27 cellular contexts compared by ENCODE assay signal in the genomic region with DNA sequence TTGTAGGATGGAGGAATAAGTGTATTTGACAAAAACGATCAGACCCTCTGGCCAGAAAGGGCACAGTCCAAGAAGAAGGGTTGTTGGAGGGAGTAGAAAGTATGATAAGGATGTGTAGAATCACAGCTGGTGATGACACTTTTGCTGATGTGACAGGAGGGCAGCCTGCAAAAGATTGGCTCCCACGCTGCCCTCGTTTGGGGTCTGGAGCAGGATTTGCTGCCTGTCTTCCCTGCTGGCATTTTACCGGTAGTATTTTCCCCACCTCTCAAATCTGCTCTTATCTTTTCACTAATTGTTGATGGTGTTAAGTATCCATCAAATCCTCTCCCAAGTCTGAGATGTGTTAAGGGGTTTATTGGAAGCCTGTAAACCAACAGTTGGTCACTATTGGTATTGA.
DNase-seq lines count a peak whose midpoint lies in the region; ATAC-seq and TF ChIP-seq lines count a peak whose summit lies in the region.
"Had no signal": no experiment of that assay in that cellular context is flagged by ENCODE, and none has a peak within 500 bp of the region (broad histone marks: within the 10 kb centered on the region; RNA-seq: fewer than 3 reads in every experiment).

No MANE protein-coding gene starts in this region.

- POLR2A ChIA-PET in HEK293 (lab: Yijun Ruan, JAX) = no interaction called here

- H3K4me1 Mint-ChIP-seq in activated T-helper 17 cell treated with anti-CD3 and anti-CD28 coated beads, Interleukin-2, amount 50 U/mL, for 72 hours = peaks cover 15% of the 10 kb centered on the region
- H3K4me1 Mint-ChIP-seq in nephron progenitor cell (peaks cover 99% of the 10 kb centered on the region), Calu3 (ENCODE audit: low read depth, unreplicated experiment) (no peaks in the 10 kb centered on the region)

- H3K4me1 ChIP-seq in BLaER1 (peaks cover 100% of the 10 kb centered on the region), HEK293 (ENCODE audit: control insufficient read depth, insufficient read depth, low read length) (peaks cover 52% of the 10 kb centered on the region), mammary epithelial cell (ENCODE audit: insufficient read depth, low read length) (no peaks in the 10 kb centered on the region)

- H3K27ac ChIP-seq in BLaER1 (peak overlapping the region; percentile 93), HEK293 (ENCODE audit: extremely low read depth, low read depth, low read length) (peak overlapping the region; percentile 81; the same call in 1 of the 2 replicates), mammary epithelial cell (ENCODE audit: insufficient read depth, low read depth, low read length) (no peak overlapping the region)
- H3K27ac ChIP-seq: brain microvascular endothelial cell, ovary, vagina had no signal

- H3K4me3 Mint-ChIP-seq in activated T-helper 17 cell treated with anti-CD3 and anti-CD28 coated beads, Interleukin-2, amount 50 U/mL, for 72 hours = peak overlapping the region; percentile 5
- H3K4me3 Mint-ChIP-seq in nephron progenitor cell (no peak overlapping the region), Calu3 (ENCODE audit: low read depth, unreplicated experiment) (no peak overlapping the region)
- H3K4me3 Mint-ChIP-seq: activated CD8-positive, alpha-beta T cell treated with anti-CD3 and anti-CD28 coated beads for 36 hours; naive thymus-derived CD8-positive, alpha-beta T cell had no signal

- H3K9me3 ChIP-seq in BLaER1 (no peaks in the 10 kb centered on the region), HEK293 (ENCODE audit: control insufficient read depth, insufficient read depth, low read depth, low read length) (no peaks in the 10 kb centered on the region), mammary epithelial cell (replicated peaks; ENCODE audit: insufficient read depth, low read length) (no peaks in the 10 kb centered on the region)
- H3K9me3 ChIP-seq: ovary, testis, vagina had no signal

- H3K4me2 ChIP-seq in BLaER1 (peak overlapping the region; percentile 91), mammary epithelial cell (ENCODE audit: insufficient read depth, low read depth, low read length) (no peak overlapping the region)

- in situ Hi-C loops in G401 (cut with HindIII; ENCODE audit: low sequenced_read_pairs) (no loop called here), mammary epithelial cell (cut with MboI; ENCODE audit: low sequenced_read_pairs in 2 of 2) (loop anchor here in 1 of 2 donors (25.0 kb wide), 1 partner anchor 274 kb away; a partner anchor contains a TSS)

- H3K79me2 ChIP-seq in mammary epithelial cell (ENCODE audit: insufficient read depth, low read length) = no peaks in the 10 kb centered on the region

- CTCF ChIA-PET in HEK293 (lab: Yijun Ruan, JAX) = no interaction called here
- CTCF ChIA-PET in mammary epithelial cell (lab: Charles Lee; ENCODE audit: low non-redundant PET) = no interaction called here
- CTCF ChIA-PET in Calu3 (lab: Charles Lee) = no interaction called here

- H3K27me3 ChIP-seq in BLaER1 (no peaks in the 10 kb centered on the region), mammary epithelial cell (ENCODE audit: insufficient read depth, low read length) (no peaks in the 10 kb centered on the region)
- H3K27me3 ChIP-seq: brain microvascular endothelial cell, ovary, testis, vagina had no signal

- H3K36me3 Mint-ChIP-seq in activated T-helper 17 cell treated with anti-CD3 and anti-CD28 coated beads, Interleukin-2, amount 50 U/mL, for 72 hours (ENCODE audit: low read depth) = peaks cover 8% of the 10 kb centered on the region
- H3K36me3 Mint-ChIP-seq in nephron progenitor cell (ENCODE audit: low read depth) (peaks cover 47% of the 10 kb centered on the region), Calu3 (ENCODE audit: insufficient read depth, unreplicated experiment) (no peaks in the 10 kb centered on the region)

- no peaks in the 10 kb centered on the region for H3K9me3 Mint-ChIP-seq in activated T-helper 17 cell treated with anti-CD3 and anti-CD28 coated beads, Interleukin-2, amount 50 U/mL, for 72 hours
- H3K9me3 Mint-ChIP-seq in nephron progenitor cell (peaks cover 4% of the 10 kb centered on the region), Calu3 (ENCODE audit: low read depth, unreplicated experiment) (no peaks in the 10 kb centered on the region)
- H3K9me3 Mint-ChIP-seq: activated CD8-positive, alpha-beta T cell treated with anti-CD3 and anti-CD28 coated beads for 36 hours; CD4-positive, alpha-beta memory T cell; naive thymus-derived CD8-positive, alpha-beta T cell had no signal

- H3K9ac ChIP-seq in BLaER1 (peak overlapping the region; percentile 76), mammary epithelial cell (ENCODE audit: insufficient read depth, low read length) (no peak overlapping the region)

- peaks cover 66% of the 10 kb centered on the region for H3K36me3 ChIP-seq in BLaER1
- H3K36me3 ChIP-seq in HEK293 (ENCODE audit: control insufficient read depth in 2 of 2, insufficient read depth in 1 of 2, low read length in 2 of 2) = peaks cover 0 to 4% of the 10 kb centered on the region in 2 experiments; a peak in 1 of 3 replicates
- no peaks in the 10 kb centered on the region for H3K36me3 ChIP-seq in mammary epithelial cell (ENCODE audit: insufficient read depth, low read length)
- H3K36me3 ChIP-seq: brain microvascular endothelial cell, ovary, vagina had no signal

- intact Hi-C loops in mammary epithelial cell (cut with micrococcal nuclease) = no loop called here
- intact Hi-C loops in Calu3 (cut with micrococcal nuclease; ENCODE audit: unreplicated experiment) = no loop called here

- dilution Hi-C loops in mammary epithelial cell (cut with HindIII; ENCODE audit: low sequenced_read_pairs) = no loop called here

- peak overlapping the region; percentile 49; the same call in 1 of the 2 replicates for H3K4me3 ChIP-seq in BLaER1
- no peak overlapping the region for H3K4me3 ChIP-seq in HEK293 (ENCODE audit: low read depth, low read length)
- H3K4me3 ChIP-seq in mammary epithelial cell (replicated peaks in 1 of 3; ENCODE audit: insufficient read depth in 1 of 3, low read depth in 2 of 3, low read length in 3 of 3) = no peak overlapping the region
- H3K4me3 ChIP-seq: ovary, testis, vagina had no signal

- 81% methylated on average over 4 of the region's 4 CpGs for WGBS in mammary epithelial cell (ENCODE audit: low coverage, missing lambda C conversion rate)

- no peak overlapping the region for H3K27ac Mint-ChIP-seq in activated T-helper 17 cell treated with anti-CD3 and anti-CD28 coated beads, Interleukin-2, amount 50 U/mL, for 72 hours
- peak overlapping the region; percentile 93 for H3K27ac Mint-ChIP-seq in nephron progenitor cell
- no peak overlapping the region for H3K27ac Mint-ChIP-seq in Calu3 (ENCODE audit: unreplicated experiment)
- H3K27ac Mint-ChIP-seq: activated CD8-positive, alpha-beta T cell treated with anti-CD3 and anti-CD28 coated beads for 36 hours had no signal

- H2AFZ ChIP-seq in mammary epithelial cell (ENCODE audit: low read depth, low read length) = no peak overlapping the region

- BruUV-seq in mammary epithelial cell (replicated peaks; lab: Mats Ljungman, UMichigan) = no TSS peak
- BruUV-seq in Calu3 (replicated peaks; lab: Mats Ljungman, UMichigan) = no TSS peak

- no peak for DNase-seq in nephron progenitor cell
- no peak for DNase-seq in G401 (ENCODE audit: low spot score)
- DNase-seq in mammary epithelial cell = no peak
- no peak for DNase-seq in Calu3
- DNase-seq: activated CD8-positive, alpha-beta T cell treated with anti-CD3 and anti-CD28 coated beads for 36 hours; activated effector memory CD4-positive, alpha-beta T cell treated with Interleukin-2 at 50 U/mL for 16 hours; brain microvascular endothelial cell; CD4-positive, alpha-beta memory T cell; effector CD8-positive, alpha-beta T cell; erythroblast; H7; naive thymus-derived CD8-positive, alpha-beta T cell; NCI-H2107; NCI-H446 treated with DMSO at 0.1 percent for 48 hours; NK-92 treated with Interleukin-12 subunit alpha and Interleukin-12 subunit beta, amount 100 ng/mL, for 24 hours; right cardiac atrium; SHP77 treated with DMSO at 0.1 percent for 48 hours; stimulated activated CD4-positive, alpha-beta T cell treated with anti-CD3 and anti-CD28 coated beads, Interleukin-4, amount 100 ng/mL, for 24 hours; stimulated activated naive CD4-positive, alpha-beta T cell; testis had no signal

- TF ChIP-seq CTCF in HEK293 (tag by site-specific recombination; IDR thresholded peaks at IDR 0.05) (no peak), nephron progenitor cell (IDR thresholded peaks at IDR 0.05) (no peak), mammary epithelial cell (conservative IDR thresholded peaks at IDR 0.05 in 1 of 2, IDR thresholded peaks at IDR 0.05 in 1 of 2; ENCODE audit: extremely low read depth in 1 of 2, insufficient read depth in 1 of 2, low read depth in 1 of 2, low read length in 2 of 2) (no peak), Calu3 (IDR thresholded peaks at IDR 0.05; ENCODE audit: unreplicated experiment) (no peak)

- ATAC-seq in activated T-helper 17 cell treated with anti-CD3 and anti-CD28 coated beads, Interleukin-2, amount 50 U/mL, for 72 hours (replicated peaks) = no peak
- ATAC-seq in HG02642 (IDR thresholded peaks at IDR 0.05; ENCODE audit: poor library complexity, unreplicated experiment) = no peak
- ATAC-seq: activated CD4-positive, CD25-positive, alpha-beta regulatory T cell treated with anti-CD3 and anti-CD28 coated beads, Interleukin-2, amount 50 U/mL, for 24 hours; activated CD8-positive, alpha-beta T cell treated with anti-CD3 and anti-CD28 coated beads for 36 hours; naive thymus-derived CD8-positive, alpha-beta T cell; right cardiac atrium had no signal

- H3K27me3 Mint-ChIP-seq in activated T-helper 17 cell treated with anti-CD3 and anti-CD28 coated beads, Interleukin-2, amount 50 U/mL, for 72 hours = no peaks in the 10 kb centered on the region
- no peaks in the 10 kb centered on the region for H3K27me3 Mint-ChIP-seq in nephron progenitor cell (ENCODE audit: low read depth, poor library complexity)
- no peaks in the 10 kb centered on the region for H3K27me3 Mint-ChIP-seq in Calu3 (ENCODE audit: unreplicated experiment)
- H3K27me3 Mint-ChIP-seq: activated CD8-positive, alpha-beta T cell treated with anti-CD3 and anti-CD28 coated beads for 36 hours; CD4-positive, alpha-beta memory T cell; naive thymus-derived CD8-positive, alpha-beta T cell had no signal

- no peaks in the 10 kb centered on the region; the same call in 1 of the 2 replicates for H4K20me1 ChIP-seq in BLaER1
- H4K20me1 ChIP-seq in mammary epithelial cell (ENCODE audit: insufficient read depth, low read length) = no peaks in the 10 kb centered on the region

TF ChIP-seq in HEK293, 187 proteins besides CTCF, POLR2A, EP300 and RAD21 (continues in another document):
- TF ChIP-seq, protein P1, sequence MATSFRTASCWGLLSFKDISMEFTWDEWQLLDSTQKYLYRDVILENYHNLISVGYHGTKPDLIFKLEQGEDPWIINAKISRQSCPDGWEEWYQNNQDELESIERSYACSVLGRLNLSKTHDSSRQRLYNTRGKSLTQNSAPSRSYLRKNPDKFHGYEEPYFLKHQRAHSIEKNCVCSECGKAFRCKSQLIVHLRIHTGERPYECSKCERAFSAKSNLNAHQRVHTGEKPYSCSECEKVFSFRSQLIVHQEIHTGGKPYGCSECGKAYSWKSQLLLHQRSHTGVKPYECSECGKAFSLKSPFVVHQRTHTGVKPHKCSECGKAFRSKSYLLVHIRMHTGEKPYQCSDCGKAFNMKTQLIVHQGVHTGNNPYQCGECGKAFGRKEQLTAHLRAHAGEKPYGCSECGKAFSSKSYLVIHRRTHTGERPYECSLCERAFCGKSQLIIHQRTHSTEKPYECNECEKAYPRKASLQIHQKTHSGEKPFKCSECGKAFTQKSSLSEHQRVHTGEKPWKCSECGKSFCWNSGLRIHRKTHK (tag by site-specific recombination; IDR thresholded peaks at IDR 0.05) = no peak
